8 cellular contexts compared by ENCODE assay signal in the genomic region with DNA sequence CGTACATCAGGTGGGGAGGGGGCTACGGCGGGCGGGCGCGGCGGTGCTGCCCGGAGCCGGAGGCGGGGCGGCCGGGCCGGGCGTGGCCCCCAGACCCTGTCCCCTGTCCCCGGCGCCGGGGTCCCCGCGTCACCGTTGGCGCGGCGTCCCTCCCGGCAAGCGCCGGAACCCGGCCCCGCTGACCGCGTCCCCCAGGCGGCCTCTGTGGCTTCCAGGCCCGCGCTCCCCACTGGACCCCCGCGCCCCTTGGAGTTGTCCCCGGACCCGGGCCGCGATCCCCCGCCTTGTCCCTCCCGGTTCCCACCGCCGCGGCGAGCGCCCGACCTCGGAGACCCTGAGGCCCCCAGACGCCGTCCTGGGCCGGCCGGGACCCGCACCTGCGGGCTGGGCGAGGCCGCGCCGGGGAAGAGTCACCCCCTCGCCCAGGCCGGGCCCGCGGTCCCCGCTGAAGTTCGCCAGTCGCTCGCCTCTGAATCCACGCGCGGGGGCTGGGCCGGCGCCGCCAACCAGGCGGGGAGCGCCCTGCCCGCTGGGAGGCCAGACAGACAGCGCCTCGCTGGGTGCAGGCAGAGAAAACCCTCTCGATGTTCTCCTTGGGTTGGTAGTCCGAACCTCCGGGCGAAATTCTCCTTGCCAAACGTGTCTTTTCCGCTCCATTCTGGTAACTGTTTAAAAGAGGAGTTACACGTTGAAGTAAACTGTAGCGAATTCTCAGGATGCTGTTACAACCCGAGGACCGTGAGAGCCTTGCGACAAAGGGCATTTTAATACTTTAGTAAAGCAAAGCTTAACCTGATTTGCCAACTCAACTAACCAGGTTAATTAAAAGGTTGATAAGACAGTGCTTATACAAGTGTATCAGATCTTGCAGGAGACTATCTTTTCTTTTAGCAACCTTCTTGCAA. TPM values are rescaled to one million over a fixed set of nuclear protein-coding genes. Genes with fewer than 3 reads are reported as not detected.
DNase-seq lines count a peak whose midpoint lies in the region; ATAC-seq and TF ChIP-seq lines count a peak whose summit lies in the region.

No MANE protein-coding gene starts in this region.

- H3K4me1 Mint-ChIP-seq in activated naive CD8-positive, alpha-beta T cell (ENCODE audit: low read depth) = peaks cover 66% of the 10 kb centered on the region

- H3K4me3 Mint-ChIP-seq in activated naive CD8-positive, alpha-beta T cell = peak overlapping the region; percentile 92

- H3K4me2 ChIP-seq in osteoblast (ENCODE audit: insufficient read depth, low read length) = peak overlapping the region; percentile 99

- no peaks in the 10 kb centered on the region for H3K36me3 ChIP-seq in osteoblast (ENCODE audit: insufficient read depth, low read length)
- no peaks in the 10 kb centered on the region for H3K36me3 ChIP-seq in upper lobe of right lung

- H3K27ac Mint-ChIP-seq in activated naive CD8-positive, alpha-beta T cell = peak overlapping the region; percentile 76

- peaks cover 35% of the 10 kb centered on the region for H3K4me1 ChIP-seq in osteoblast (ENCODE audit: insufficient read depth, low read length)
- H3K4me1 ChIP-seq in upper lobe of right lung = peaks cover 28% of the 10 kb centered on the region

- peak overlapping the region; percentile 76 for H2AFZ ChIP-seq in osteoblast (ENCODE audit: low read length)

- no peaks in the 10 kb centered on the region for H3K9me3 Mint-ChIP-seq in activated naive CD8-positive, alpha-beta T cell (ENCODE audit: low read depth)

- intact Hi-C loops in Right ventricle myocardium inferior (cut with DNase I) (loop anchor here (5.0 to 10.0 kb wide), 3 partner anchors 51 to 278 kb away; a partner anchor contains a TSS), upper lobe of right lung (cut with DNase I) (no loop called here)

- H3K27ac ChIP-seq in 22Rv1 = peak overlapping the region; percentile 64
- peak overlapping the region; percentile 61 for H3K27ac ChIP-seq in osteoblast (ENCODE audit: low read depth, low read length)
- peak overlapping the region; percentile 89 for H3K27ac ChIP-seq in upper lobe of right lung

- peak overlapping the region; percentile 97 for H3K4me3 ChIP-seq in osteoblast (ENCODE audit: insufficient read depth, low read length)
- peak overlapping the region; percentile 64 for H3K4me3 ChIP-seq in upper lobe of right lung

- no peaks in the 10 kb centered on the region for H3K36me3 Mint-ChIP-seq in activated naive CD8-positive, alpha-beta T cell

- peak; percentile 45 for ATAC-seq in GM18511 (IDR thresholded peaks at IDR 0.05; ENCODE audit: unreplicated experiment)
- ATAC-seq in HG03064 (IDR thresholded peaks at IDR 0.05; ENCODE audit: low read depth, unreplicated experiment) = peak; percentile 26
- peak; percentile 56 for ATAC-seq in Right ventricle myocardium inferior
- peak; percentile 76 for ATAC-seq in upper lobe of right lung

- H3K9me3 ChIP-seq in osteoblast (ENCODE audit: low read depth, low read length) (no peaks in the 10 kb centered on the region), upper lobe of right lung (no peaks in the 10 kb centered on the region)

- no peaks in the 10 kb centered on the region for H3K27me3 ChIP-seq in osteoblast (ENCODE audit: insufficient read depth, low read length)
- H3K27me3 ChIP-seq in upper lobe of right lung = no peaks in the 10 kb centered on the region

- H3K79me2 ChIP-seq in osteoblast (ENCODE audit: insufficient read depth, low read length) = peaks cover 64% of the 10 kb centered on the region

- H3K27me3 Mint-ChIP-seq in activated naive CD8-positive, alpha-beta T cell = no peaks in the 10 kb centered on the region

- TF ChIP-seq CTCF in 22Rv1 (IDR thresholded peaks at IDR 0.05) (no peak; the same call in 1 of the 2 replicates), osteoblast (IDR thresholded peaks at IDR 0.05; ENCODE audit: extremely low read depth, low read depth, low read length) (no peak), upper lobe of right lung (IDR thresholded peaks at IDR 0.05) (no peak)

- H4K20me1 ChIP-seq in osteoblast (ENCODE audit: insufficient read depth, low read length) = peaks cover 5% of the 10 kb centered on the region

- peak; percentile 5 for DNase-seq in SHP77 treated with DMSO at 0.1 percent for 48 hours (lab: John Stamatoyannopoulos, UW)
- peak; percentile 81 for DNase-seq in Right ventricle myocardium inferior (ENCODE audit: missing footprints)
- peak; percentile 87 for DNase-seq in osteoblast (ENCODE audit: insufficient read length, low spot score, missing footprints)
- peak; percentile 82 for DNase-seq in upper lobe of right lung

RNA-seq across cellular contexts. Expression of a gene that starts 0.8 kb away (rescaled TPM):
- total RNA-seq in Right ventricle myocardium inferior = 8.5 TPM
- total RNA-seq in osteoblast = 10.3 and 10.9 TPM in 2 replicates
- total RNA-seq in upper lobe of right lung = 7.3 TPM

Comparison
In these comparisons a context has a peak if more than half of its experiments do, and no peak if none do; other contexts are left out.
1. Peak in every context shown above with its lines: DNase-seq, ATAC-seq, H3K4me3 ChIP-seq and H3K27ac ChIP-seq.
2. ATAC-seq: peak in every context shown above with its lines; median percentile 76 in upper lobe of right lung; 56 in Right ventricle myocardium inferior; 45 in GM18511; 26 in HG03064.
3. DNase-seq: peak in every context shown above with its lines; median percentile 87 in osteoblast; 82 in upper lobe of right lung; 81 in Right ventricle myocardium inferior; 5 in SHP77 treated with DMSO at 0.1 percent for 48 hours.